8 cellular contexts compared by ENCODE assay signal in the genomic region with DNA sequence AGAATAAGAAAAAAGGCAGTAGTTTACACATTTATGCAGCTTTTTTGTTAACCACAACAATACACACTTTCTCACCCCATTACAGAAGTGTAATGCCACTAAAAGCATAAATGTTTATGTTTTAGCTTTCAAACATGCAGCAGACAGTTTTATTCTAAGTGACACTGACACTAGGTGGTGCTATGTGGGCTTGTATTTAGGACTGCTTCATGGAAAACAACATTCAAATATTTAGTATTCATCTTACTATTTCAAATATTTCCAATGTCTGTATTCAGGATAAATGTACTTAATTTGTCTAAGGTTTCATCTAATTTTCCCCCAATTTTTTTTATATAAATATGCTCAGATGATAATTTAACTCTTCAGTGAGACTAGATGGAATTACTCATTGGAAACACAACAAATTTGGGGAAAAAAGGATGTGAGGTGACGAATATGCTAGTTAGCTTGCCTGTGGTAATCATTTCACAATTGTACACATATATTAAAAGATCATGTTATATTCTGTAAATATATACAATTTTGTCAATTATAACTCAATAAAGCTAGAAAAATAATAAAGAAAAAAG.
DNase-seq lines count a peak whose midpoint lies in the region; ATAC-seq, FAIRE-seq and TF ChIP-seq lines count a peak whose summit lies in the region.

No MANE protein-coding gene starts in this region.

- TF ChIP-seq CTCF in GM12864 (IDR thresholded peaks at IDR 0.05; ENCODE audit: low read depth, low read length, missing control alignments) (peak; percentile 51), mammary epithelial cell (conservative IDR thresholded peaks at IDR 0.05 in 1 of 2, IDR thresholded peaks at IDR 0.05 in 1 of 2; ENCODE audit: extremely low read depth in 1 of 2, insufficient read depth in 1 of 2, low read depth in 1 of 2, low read length in 2 of 2) (peak; percentile 52 to 64)

- DNase-seq in AG08395 (ENCODE audit: low spot score) (peak; percentile 29), GM12864 (ENCODE audit: low read depth) (peak; percentile 22), NCI-H2171 treated with DMSO at 0.1 percent for 48 hours (lab: John Stamatoyannopoulos, UW) (peak; percentile 67), mammary epithelial cell (peak; percentile 11), lung microvascular endothelial cell (ENCODE audit: low read depth in 2 of 2) (peak; percentile 68 to 72), retina (no peak), GM12891 (ENCODE audit: insufficient read length, low spot score) (no peak)

- H3K4me1 ChIP-seq in mammary epithelial cell (ENCODE audit: insufficient read depth, low read length), result no peaks in the 10 kb centered on the region

- no peak overlapping the region for H3K27ac ChIP-seq in mammary epithelial cell (ENCODE audit: insufficient read depth, low read depth, low read length)

- H3K4me2 ChIP-seq in mammary epithelial cell (ENCODE audit: insufficient read depth, low read depth, low read length), result no peak overlapping the region

- 100% methylated on average over 1 of the region's 1 CpG for WGBS in mammary epithelial cell (ENCODE audit: low coverage, missing lambda C conversion rate)

- no peak overlapping the region for H3K4me3 ChIP-seq in GM12864 (ENCODE audit: low read depth, low read length)
- no peak overlapping the region for H3K4me3 ChIP-seq in mammary epithelial cell (replicated peaks in 1 of 3; ENCODE audit: insufficient read depth in 1 of 3, low read depth in 2 of 3, low read length in 3 of 3)

- H2AFZ ChIP-seq in mammary epithelial cell (ENCODE audit: low read depth, low read length), result no peak overlapping the region

- ATAC-seq in GM19397 (IDR thresholded peaks at IDR 0.05; ENCODE audit: unreplicated experiment), result no peak

- peaks cover 5% of the 10 kb centered on the region for H3K36me3 ChIP-seq in mammary epithelial cell (ENCODE audit: insufficient read depth, low read length)

- BruUV-seq in mammary epithelial cell (replicated peaks; lab: Mats Ljungman, UMichigan), result no TSS peak

- CTCF ChIA-PET in mammary epithelial cell (lab: Charles Lee; ENCODE audit: low non-redundant PET), result interaction anchor here (0.8 to 0.9 kb wide), 2 partner anchors 8 to 238 kb away, joined by 3 read pairs; no protein-coding TSS in a partner anchor

- intact Hi-C loops in mammary epithelial cell (cut with micrococcal nuclease), result loop anchor here (1.0 kb wide), 1 partner anchor 238 kb away; no protein-coding TSS in a partner anchor

- no peaks in the 10 kb centered on the region for H4K20me1 ChIP-seq in mammary epithelial cell (ENCODE audit: insufficient read depth, low read length)

- H3K9me3 ChIP-seq in mammary epithelial cell (replicated peaks; ENCODE audit: insufficient read depth, low read length), result no peaks in the 10 kb centered on the region

- H3K9ac ChIP-seq in mammary epithelial cell (ENCODE audit: insufficient read depth, low read length), result no peak overlapping the region

- in situ Hi-C loops in mammary epithelial cell (cut with MboI; ENCODE audit: low sequenced_read_pairs in 2 of 2), result loop anchor here in 1 of 2 donors (10.0 kb wide), 1 partner anchor 237 kb away; no protein-coding TSS in a partner anchor

- no peak for TF ChIP-seq POLR2A in GM12891 (IDR thresholded peaks at IDR 0.05; ENCODE audit: low read depth, low read length)

- H3K79me2 ChIP-seq in mammary epithelial cell (ENCODE audit: insufficient read depth, low read length), result no peaks in the 10 kb centered on the region

- dilution Hi-C loops in mammary epithelial cell (cut with HindIII; ENCODE audit: low sequenced_read_pairs), result no loop called here

- no peaks in the 10 kb centered on the region for H3K27me3 ChIP-seq in mammary epithelial cell (ENCODE audit: insufficient read depth, low read length)

- no peak for FAIRE-seq in GM12891 (lab: Jason Lieb, UNC)

TF ChIP-seq in GM12891, 5 proteins besides CTCF, POLR2A, EP300 and RAD21:
- TF ChIP-seq TAF1 (IDR thresholded peaks at IDR 0.05; ENCODE audit: low read depth, low read length), result no peak
- TF ChIP-seq POU2F2 (IDR thresholded peaks at IDR 0.05; ENCODE audit: low read depth, low read length), result no peak
- TF ChIP-seq SPI1 (IDR thresholded peaks at IDR 0.05; ENCODE audit: low read depth, low read length), result no peak
- no peak for TF ChIP-seq POLR2AphosphoS5 (IDR thresholded peaks at IDR 0.05; ENCODE audit: low read depth, low read length)
- TF ChIP-seq PAX5 (IDR thresholded peaks at IDR 0.05; ENCODE audit: insufficient read depth, low read length, severe bottlenecking), result no peak

Comparison
In these comparisons a context has a peak if more than half of its experiments do, and no peak if none do; other contexts are left out.
1. DNase-seq: peak in AG08395 (single experiment), GM12864 (single experiment), NCI-H2171 treated with DMSO at 0.1 percent for 48 hours (single experiment), mammary epithelial cell (single experiment) and lung microvascular endothelial cell (2 of 2); none in retina (single experiment) and GM12891 (single experiment).